9 cellular contexts compared by ENCODE assay signal in genomic region chr19:19463348-19464117, GRCh38. TPM values are rescaled to one million over a fixed set of nuclear protein-coding genes. Genes with fewer than 3 reads are reported as not detected.
DNase-seq lines count a peak whose midpoint lies in the region; ATAC-seq and TF ChIP-seq lines count a peak whose summit lies in the region.
"Had no signal": no experiment of that assay in that cellular context is flagged by ENCODE, and none has a peak within 500 bp of the region (broad histone marks: within the 10 kb centered on the region; RNA-seq: fewer than 3 reads in every experiment).

No MANE protein-coding gene starts in this region.

- peak overlapping the region; percentile 97 for H2BK120ac ChIP-seq in trophoblast cell (ENCODE audit: insufficient read depth, low read length, poor library complexity)

- peak overlapping the region; percentile 80 to 89 (median 85) for H3K27ac Mint-ChIP-seq in CD4-positive, CD25-positive, alpha-beta regulatory T cell

- peaks cover 23 to 75% (median 47%) of the 10 kb centered on the region in 4 donors for H3K4me1 Mint-ChIP-seq in CD4-positive, CD25-positive, alpha-beta regulatory T cell

- ATAC-seq in CD4-positive, CD25-positive, alpha-beta regulatory T cell (ENCODE audit: low read depth in 2 of 2) = no peak
- ATAC-seq in HG02981 (IDR thresholded peaks at IDR 0.05; ENCODE audit: unreplicated experiment) = no peak

- peak overlapping the region; percentile 42 for H3K9ac ChIP-seq in trophoblast cell (ENCODE audit: low read length)

- peaks cover 35% of the 10 kb centered on the region for H3K79me1 ChIP-seq in trophoblast cell (ENCODE audit: low read length)

- peaks cover 13 to 14% of the 10 kb centered on the region in 2 experiments for H3K9me3 ChIP-seq in CD4-positive, CD25-positive, alpha-beta regulatory T cell (ENCODE audit: control insufficient read depth in 2 of 2, low read length in 2 of 2)
- H3K9me3 ChIP-seq in trophoblast cell (ENCODE audit: insufficient read depth, low read depth, low read length) = peaks cover 8% of the 10 kb centered on the region
- H3K9me3 ChIP-seq in effector memory CD4-positive, alpha-beta T cell (ENCODE audit: control insufficient read depth, low read length) = peaks cover 14% of the 10 kb centered on the region

- H3K79me2 ChIP-seq in trophoblast cell (ENCODE audit: control insufficient read depth, insufficient read depth, low read length, poor library complexity) = peaks cover 38% of the 10 kb centered on the region

- peak overlapping the region; percentile 18 for H3K23ac ChIP-seq in trophoblast cell (ENCODE audit: low read length)

- peak overlapping the region; percentile 99 for H4K91ac ChIP-seq in trophoblast cell (ENCODE audit: low read depth, low read length)

- peaks cover 0 to 17% (median 1%) of the 10 kb centered on the region in 7 donors for H3K9me3 Mint-ChIP-seq in CD4-positive, CD25-positive, alpha-beta regulatory T cell

- H3K4me3 ChIP-seq in CD4-positive, CD25-positive, alpha-beta regulatory T cell (ENCODE audit: low read depth, low read length) = no peak overlapping the region
- H3K4me3 ChIP-seq in fibroblast of the aortic adventitia (ENCODE audit: low read depth, low read length) = peak overlapping the region; percentile 31
- no peak overlapping the region for H3K4me3 ChIP-seq in trophoblast cell (ENCODE audit: low read depth, low read length)
- no peak overlapping the region for H3K4me3 ChIP-seq in effector memory CD4-positive, alpha-beta T cell (ENCODE audit: insufficient read depth, low read depth, low read length, poor library complexity, severe bottlenecking)

- H3K27ac ChIP-seq in CD4-positive, CD25-positive, alpha-beta regulatory T cell (ENCODE audit: insufficient read depth, low read length, poor library complexity, severe bottlenecking) = peak overlapping the region; percentile 6
- H3K27ac ChIP-seq in VCaP = peak overlapping the region; percentile 47
- peak overlapping the region; percentile 99 for H3K27ac ChIP-seq in trophoblast cell (ENCODE audit: low read depth, low read length)
- H3K27ac ChIP-seq in effector memory CD4-positive, alpha-beta T cell (ENCODE audit: insufficient read depth, low read length, poor library complexity, severe bottlenecking) = no peak overlapping the region

- peak overlapping the region; percentile 38 for H2AFZ ChIP-seq in trophoblast cell (ENCODE audit: insufficient read depth, low read length, poor library complexity)

- H3K14ac ChIP-seq in trophoblast cell (ENCODE audit: low read length) = peak overlapping the region; percentile 95

- peaks cover 32% of the 10 kb centered on the region for H3K36me3 ChIP-seq in CD4-positive, CD25-positive, alpha-beta regulatory T cell (ENCODE audit: control insufficient read depth, insufficient read depth, low read length)
- H3K36me3 ChIP-seq in trophoblast cell (ENCODE audit: control insufficient read depth in 1 of 2, insufficient read depth in 2 of 2, low read length in 2 of 2) = peaks cover 21% of the 10 kb centered on the region in 2 experiments
- peaks cover 30% of the 10 kb centered on the region for H3K36me3 ChIP-seq in effector memory CD4-positive, alpha-beta T cell (ENCODE audit: control insufficient read depth, insufficient read depth, low read length)

- DNase-seq in CD4-positive, CD25-positive, alpha-beta regulatory T cell = no peak
- DNase-seq in fibroblast of the aortic adventitia (ENCODE audit: low read depth) (peak; percentile 79), trophoblast cell (no peak), NCI-H146 (lab: John Stamatoyannopoulos, UW) (no peak), AML-193 (lab: John Stamatoyannopoulos, UW) (no peak)
- no peak for DNase-seq in effector memory CD4-positive, alpha-beta T cell
- DNase-seq: NCI-H2107 had no signal

- peak overlapping the region; percentile 83 for H4K8ac ChIP-seq in trophoblast cell (ENCODE audit: low read depth, low read length)

- no peaks in the 10 kb centered on the region for H3K27me3 Mint-ChIP-seq in CD4-positive, CD25-positive, alpha-beta regulatory T cell

- H3K4me1 ChIP-seq in CD4-positive, CD25-positive, alpha-beta regulatory T cell (ENCODE audit: control insufficient read depth, insufficient read depth, low read length, poor library complexity, severe bottlenecking) = peaks cover 52% of the 10 kb centered on the region
- peaks cover 59 to 61% of the 10 kb centered on the region in 2 experiments for H3K4me1 ChIP-seq in trophoblast cell (ENCODE audit: control insufficient read depth in 1 of 2, insufficient read depth in 2 of 2, low read length in 2 of 2)
- H3K4me1 ChIP-seq in effector memory CD4-positive, alpha-beta T cell (ENCODE audit: control insufficient read depth, insufficient read depth, low read length, poor library complexity, severe bottlenecking) = peaks cover 55% of the 10 kb centered on the region

- no peaks in the 10 kb centered on the region for H3K27me3 ChIP-seq in CD4-positive, CD25-positive, alpha-beta regulatory T cell (ENCODE audit: control insufficient read depth, insufficient read depth, low read length)
- no peaks in the 10 kb centered on the region for H3K27me3 ChIP-seq in trophoblast cell (ENCODE audit: insufficient read depth, low read length)
- H3K27me3 ChIP-seq in effector memory CD4-positive, alpha-beta T cell (replicated peaks; ENCODE audit: control insufficient read depth, insufficient read depth, low read length, poor library complexity, severe bottlenecking) = no peaks in the 10 kb centered on the region

- H3K36me3 Mint-ChIP-seq in CD4-positive, CD25-positive, alpha-beta regulatory T cell = peaks cover 32% of the 10 kb centered on the region

- peak overlapping the region; percentile 40 for H3K4me2 ChIP-seq in trophoblast cell (ENCODE audit: low read length)

- H2AK5ac ChIP-seq in trophoblast cell (ENCODE audit: low read length) = peak overlapping the region; percentile 98

- no CpG with 5 or more reads among the region's 19 CpGs for WGBS in trophoblast cell (ENCODE audit: extremely low coverage, insufficient coverage, insufficient read length)

- H4K12ac ChIP-seq in trophoblast cell (ENCODE audit: low read depth, low read length) = peak overlapping the region; percentile 79

- peak overlapping the region; percentile 92 for H3K18ac ChIP-seq in trophoblast cell (ENCODE audit: low read length)

- H2BK5ac ChIP-seq in trophoblast cell (ENCODE audit: low read depth, low read length, poor library complexity) = peak overlapping the region; percentile 97

- peak overlapping the region; percentile 75 for H3K4ac ChIP-seq in trophoblast cell (ENCODE audit: low read depth, low read length)

- peak overlapping the region; percentile 87 for H2BK12ac ChIP-seq in trophoblast cell (ENCODE audit: low read length)

- TF ChIP-seq CTCF in VCaP (conservative IDR thresholded peaks at IDR 0.05) (no peak), fibroblast of the aortic adventitia (IDR thresholded peaks at IDR 0.05; ENCODE audit: insufficient read depth, low read length) (no peak)

- peak overlapping the region in 3 of 4 donors; percentile 24 to 43 (median 36) for H3K4me3 Mint-ChIP-seq in CD4-positive, CD25-positive, alpha-beta regulatory T cell

RNA-seq across cellular contexts. Expression of gene TSSK6, which starts 51.8 kb away (rescaled TPM):
- 6.2 TPM for total RNA-seq in CD4-positive, CD25-positive, alpha-beta regulatory T cell
- polyA plus RNA-seq in CD4-positive, CD25-positive, alpha-beta regulatory T cell = 1 to 10 TPM; 1.6 to 3.0 (median 1.8) TPM
- 1.9 and 4.3 TPM in 2 replicates for total RNA-seq in fibroblast of the aortic adventitia (ENCODE audit: low replicate concordance)
- polyA plus RNA-seq in trophoblast cell (2013) = 1.1 and 1.4 TPM in 2 replicates

RNA-seq across cellular contexts. Expression of gene NDUFA13, which starts 52.5 kb away (rescaled TPM):
- 196 TPM for total RNA-seq in CD4-positive, CD25-positive, alpha-beta regulatory T cell
- polyA plus RNA-seq in CD4-positive, CD25-positive, alpha-beta regulatory T cell = 100 to 1,000 TPM; 358 to 453 (median 400) TPM
- 127 and 166 TPM in 2 replicates for total RNA-seq in fibroblast of the aortic adventitia (ENCODE audit: low replicate concordance)
- polyA plus RNA-seq in trophoblast cell (2013) = 160 and 164 TPM in 2 replicates

RNA-seq across cellular contexts. Expression of gene GATAD2A, which starts 58.1 kb away (rescaled TPM):
- total RNA-seq in CD4-positive, CD25-positive, alpha-beta regulatory T cell = 134 TPM
- 10 to 100 TPM in 1 of 4 donors, 1 to 10 TPM in 3; 8.1 to 13.9 (median 9.7) TPM for polyA plus RNA-seq in CD4-positive, CD25-positive, alpha-beta regulatory T cell
- 36.7 and 46.4 TPM in 2 replicates for total RNA-seq in fibroblast of the aortic adventitia (ENCODE audit: low replicate concordance)
- 115 and 116 TPM in 2 replicates for polyA plus RNA-seq in trophoblast cell (2013)
